ENCODE assay signal across 17 cellular contexts in the genomic region with DNA sequence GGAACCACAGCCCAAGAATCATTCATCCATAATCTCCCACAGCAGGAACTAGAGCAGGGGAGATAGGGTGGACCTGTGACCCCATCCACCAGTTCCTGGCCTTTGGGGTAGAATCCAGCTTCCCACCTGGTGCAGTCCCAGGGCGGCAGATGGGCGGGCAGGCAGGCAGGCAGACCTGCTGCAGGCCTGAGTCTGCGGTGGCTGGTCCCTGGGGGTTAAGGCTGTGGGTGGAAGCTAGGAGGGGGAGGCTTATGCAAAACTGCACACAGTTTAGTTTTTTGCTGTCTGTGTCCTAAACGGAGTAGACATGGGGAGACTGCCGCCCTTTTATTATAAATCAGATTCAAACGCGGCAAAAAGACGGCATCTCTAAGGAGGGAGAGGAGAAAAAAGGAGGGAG. TPM values are rescaled to one million over a fixed set of nuclear protein-coding genes. Genes with fewer than 3 reads are reported as not detected.
A peak's percentile ranks its signal among the peaks of the same experiment; 100 is the strongest.
DNase-seq lines count a peak whose midpoint lies in the region; ATAC-seq and TF ChIP-seq lines count a peak whose summit lies in the region.
"Had no signal": no experiment of that assay in that cellular context is flagged by ENCODE, and none has a peak within 500 bp of the region (broad histone marks: within the 10 kb centered on the region; RNA-seq: fewer than 3 reads in every experiment).

No MANE protein-coding gene starts in this region.

- TF ChIP-seq POLR2A in esophagus muscularis mucosa (IDR thresholded peaks at IDR 0.05; ENCODE audit: low read depth) = no peak

- peaks cover 22% of the 10 kb centered on the region for H3K27me3 Mint-ChIP-seq in memory B cell

- no peaks in the 10 kb centered on the region for H3K9me3 Mint-ChIP-seq in memory B cell
- H3K9me3 Mint-ChIP-seq: natural killer cell; T-helper 2 cell treated with Interferon-gamma antibody and Interleukin-4, amounts not matched to agents 5 μg/mL and 100 μg/mL, for 36 hours had no signal

- H3K4me3 Mint-ChIP-seq in memory B cell = peak overlapping the region; percentile 83
- H3K4me3 Mint-ChIP-seq: activated CD4-positive, alpha-beta T cell treated with anti-CD3 and anti-CD28 coated beads for 36 hours; activated naive CD8-positive, alpha-beta T cell; natural killer cell; T-helper 2 cell treated with Interferon-gamma antibody and Interleukin-4, amounts not matched to agents 5 μg/mL and 100 μg/mL, for 36 hours had no signal

- TF ChIP-seq CTCF in esophagus muscularis mucosa (IDR thresholded peaks at IDR 0.05) = no peak

- peaks cover 0 to 2% (median 0%) of the 10 kb centered on the region in 4 donors for H3K9me3 ChIP-seq in esophagus muscularis mucosa
- H3K9me3 ChIP-seq: lower lobe of right lung had no signal

- WGBS in esophagus muscularis mucosa = 87% methylated on average over 8 of the region's 8 CpGs

- H3K27ac Mint-ChIP-seq in memory B cell = peak overlapping the region; percentile 8
- H3K27ac Mint-ChIP-seq: activated CD4-positive, alpha-beta T cell treated with anti-CD3 and anti-CD28 coated beads for 36 hours; activated naive CD8-positive, alpha-beta T cell; natural killer cell; T-helper 2 cell treated with Interferon-gamma antibody and Interleukin-4, amounts not matched to agents 5 μg/mL and 100 μg/mL, for 36 hours had no signal

- intact Hi-C loops in esophagus muscularis mucosa (cut with DNase I) = no loop called here

- H3K4me3 ChIP-seq in esophagus muscularis mucosa = no peak overlapping the region
- H3K4me3 ChIP-seq: lower lobe of right lung had no signal

- no peak for TF ChIP-seq EP300 in esophagus muscularis mucosa (IDR thresholded peaks at IDR 0.05)

- no peaks in the 10 kb centered on the region for H3K36me3 Mint-ChIP-seq in memory B cell
- H3K36me3 Mint-ChIP-seq: activated naive CD8-positive, alpha-beta T cell; natural killer cell had no signal

- H3K27me3 ChIP-seq in esophagus muscularis mucosa = peaks cover under 1 to 59% (median 22%) of the 10 kb centered on the region in 4 donors

- H3K4me1 Mint-ChIP-seq in memory B cell = peaks cover 40% of the 10 kb centered on the region

- ATAC-seq in GM18502 (IDR thresholded peaks at IDR 0.05; ENCODE audit: poor library complexity, unreplicated experiment) (peak; percentile 63), HG02588 (IDR thresholded peaks at IDR 0.05; ENCODE audit: unreplicated experiment) (peak; percentile 76), memory B cell (ENCODE audit: low read depth) (peak; percentile 99), HG03025 (IDR thresholded peaks at IDR 0.05; ENCODE audit: low FRiP score, unreplicated experiment) (no peak)
- ATAC-seq: activated CD4-positive, alpha-beta T cell treated with anti-CD3 and anti-CD28 coated beads for 36 hours; foreskin keratinocyte; HCT116; lower lobe of right lung; natural killer cell had no signal

- peak; percentile 24 for DNase-seq in NCI-H1694 (lab: John Stamatoyannopoulos, UW)
- DNase-seq in memory B cell (ENCODE audit: low spot score in 2 of 2) = peak; percentile 71 to 74
- DNase-seq in esophagus muscularis mucosa (ENCODE audit: extremely low spot score) = no peak
- no peak for DNase-seq in MV-4-11 (lab: John Stamatoyannopoulos, UW)
- DNase-seq in LoVo (ENCODE audit: low spot score) = no peak
- DNase-seq: activated CD4-positive, alpha-beta T cell treated with anti-CD3 and anti-CD28 coated beads for 36 hours; C1 segment of cervical spinal cord; foreskin keratinocyte; lower lobe of right lung; natural killer cell had no signal

- no peak overlapping the region for H3K27ac ChIP-seq in esophagus muscularis mucosa (replicated peaks in 1 of 4)
- H3K27ac ChIP-seq: foreskin keratinocyte, lower lobe of right lung had no signal

- H3K36me3 ChIP-seq in esophagus muscularis mucosa = no peaks in the 10 kb centered on the region
- H3K36me3 ChIP-seq: lower lobe of right lung had no signal

- H3K4me1 ChIP-seq in esophagus muscularis mucosa = peaks cover 10 to 30% (median 19%) of the 10 kb centered on the region in 4 donors
- H3K4me1 ChIP-seq: foreskin keratinocyte had no signal

RNA-seq across cellular contexts. Expression of gene NEFH, which starts 4.5 kb away (rescaled TPM):
- 1 to 10 TPM; 1.2 to 2.7 (median 2.0) TPM for total RNA-seq in esophagus muscularis mucosa

RNA-seq across cellular contexts. Expression of gene RFPL1, which starts 37.2 kb away (rescaled TPM):
- not detected for total RNA-seq in esophagus muscularis mucosa
- total RNA-seq: activated CD4-positive, alpha-beta T cell treated with anti-CD3 and anti-CD28 coated beads for 36 hours; cardiac septum; foreskin keratinocyte; lower lobe of right lung; natural killer cell had no signal

Comparison
In these comparisons a context has a peak if more than half of its experiments do, and no peak if none do; other contexts are left out.
1. DNase-seq: peak in NCI-H1694 (single experiment) and memory B cell (2 of 2); none in esophagus muscularis mucosa (single experiment), MV-4-11 (single experiment) and LoVo (single experiment).